8 cellular contexts compared by ENCODE assay signal in genomic region chr1:169601096-169601881, GRCh38. TPM values are rescaled to one million over a fixed set of nuclear protein-coding genes. Genes with fewer than 3 reads are reported as not detected.
DNase-seq lines count a peak whose midpoint lies in the region; ATAC-seq, FAIRE-seq and TF ChIP-seq lines count a peak whose summit lies in the region.

No MANE protein-coding gene starts in this region.

- peak; percentile 56 for DNase-seq in D341Med (ENCODE audit: low spot score)
- DNase-seq in GM23338 (ENCODE audit: low spot score): peak; percentile 58
- peak; percentile 10 for DNase-seq in RPMI7951 (ENCODE audit: low read depth)
- DNase-seq in erythroblast (lab: John Stamatoyannopoulos, UW): peak; percentile 4 to 13
- DNase-seq in non-pigmented ciliary epithelial cell (ENCODE audit: low read depth): peak; percentile 13
- no peak for DNase-seq in NCI-H345 treated with DMSO at 0.1 percent for 48 hours (lab: John Stamatoyannopoulos, UW; ENCODE audit: unreplicated experiment)
- DNase-seq in urothelium cell line (ENCODE audit: low spot score): no peak

- TF ChIP-seq POLR2A in erythroblast (IDR thresholded peaks at IDR 0.05; ENCODE audit: low read length): no peak

- H4K20me1 ChIP-seq in GM23338 (replicated peaks; ENCODE audit: insufficient read depth): no peaks in the 10 kb centered on the region

- H3K4me1 Mint-ChIP-seq in GM23338: no peaks in the 10 kb centered on the region

- H3K36me3 ChIP-seq in GM23338 (ENCODE audit: insufficient read depth): no peaks in the 10 kb centered on the region

- ATAC-seq in GM23338 (peak; percentile 49), HG02870 (IDR thresholded peaks at IDR 0.05; ENCODE audit: unreplicated experiment) (no peak)

- no peak for FAIRE-seq in urothelium cell line (lab: Jason Lieb, UNC)

- no peaks in the 10 kb centered on the region for H3K27me3 Mint-ChIP-seq in GM23338 (ENCODE audit: insufficient read depth, low read depth, poor library complexity)

- H2AFZ ChIP-seq in GM23338: no peak overlapping the region

- no peak overlapping the region for H3K4me2 ChIP-seq in GM23338

- no peaks in the 10 kb centered on the region for H3K79me2 ChIP-seq in GM23338 (replicated peaks; ENCODE audit: insufficient read depth)

- H3F3A ChIP-seq in GM23338 (replicated peaks; ENCODE audit: low read depth): no peaks in the 10 kb centered on the region

- no peak overlapping the region for H3K27ac ChIP-seq in GM23338 (ENCODE audit: low read depth)

- no peaks in the 10 kb centered on the region for H3K4me1 ChIP-seq in GM23338 (ENCODE audit: insufficient read depth)

- no peak overlapping the region for H3K27ac Mint-ChIP-seq in GM23338

- H3K4me3 ChIP-seq in GM23338: no peak overlapping the region

- no peaks in the 10 kb centered on the region for H3K9me3 Mint-ChIP-seq in GM23338

- no peak overlapping the region for H3K4me3 Mint-ChIP-seq in GM23338

- no peaks in the 10 kb centered on the region for H3K36me3 Mint-ChIP-seq in GM23338 (ENCODE audit: low read depth)

- no peaks in the 10 kb centered on the region for H3K9me2 ChIP-seq in GM23338 (ENCODE audit: insufficient read depth)

- peak; percentile 62 to 63 for TF ChIP-seq CTCF in GM23338 (conservative IDR thresholded peaks at IDR 0.05; ENCODE audit: low read depth in 2 of 2)

- no peaks in the 10 kb centered on the region for H3K27me3 ChIP-seq in GM23338 (ENCODE audit: insufficient read depth)

TF ChIP-seq in GM23338, 12 proteins besides CTCF, POLR2A, EP300 and RAD21:
- TF ChIP-seq ZNF114 (CRISPR knock-in tag; IDR thresholded peaks at IDR 0.05) (no peak), EZH2 (IDR thresholded peaks at IDR 0.05; ENCODE audit: low read depth, unreplicated experiment) (no peak), ZNF331 (CRISPR knock-in tag; IDR thresholded peaks at IDR 0.05; ENCODE audit: low read depth) (no peak), EZH2phosphoT487 (IDR thresholded peaks at IDR 0.05; ENCODE audit: unreplicated experiment) (no peak), STAT1 (IDR thresholded peaks at IDR 0.05; ENCODE audit: unreplicated experiment) (no peak), ZNF462 (CRISPR knock-in tag; IDR thresholded peaks at IDR 0.05) (no peak), CREB1 (CRISPR knock-in tag; IDR thresholded peaks at IDR 0.05; ENCODE audit: low read depth) (no peak), POLR2AphosphoS5 (IDR thresholded peaks at IDR 0.05; ENCODE audit: low read depth) (no peak), ETS1 (IDR thresholded peaks at IDR 0.05) (no peak), NANOG (IDR thresholded peaks at IDR 0.05; ENCODE audit: borderline replicate concordance) (no peak), JUNB (IDR thresholded peaks at IDR 0.05; ENCODE audit: unreplicated experiment) (no peak), REST (IDR thresholded peaks at IDR 0.05; ENCODE audit: unreplicated experiment) (no peak)

RNA-seq across cellular contexts. Expression of gene F5, which starts 15.0 kb away (rescaled TPM):
- not detected in 2 replicates for total RNA-seq in GM23338 (2014; rRNA removed; shearing (Covaris generic))
- polyA plus RNA-seq in GM23338 (2016; fragmentation: Nextera tagmentation; extraction: Ambion mirVana): 0.10 and 0.16 TPM in 2 replicates
- not detected in 2 replicates for total RNA-seq in RPMI7951 (2014; rRNA removed; shearing (Covaris generic))

RNA-seq across cellular contexts. Expression of gene SELP, which starts 28.6 kb away (rescaled TPM):
- total RNA-seq in GM23338 (2014; rRNA removed; shearing (Covaris generic)): not detected in 2 replicates
- not detected in 2 replicates for polyA plus RNA-seq in GM23338 (2016; fragmentation: Nextera tagmentation; extraction: Ambion mirVana)
- total RNA-seq in RPMI7951 (2014; rRNA removed; shearing (Covaris generic)): not detected in 2 replicates

Comparison
In these comparisons a context has a peak if more than half of its experiments do, and no peak if none do; other contexts are left out.
1. DNase-seq: peak in D341Med (single experiment), GM23338 (single experiment), RPMI7951 (single experiment), erythroblast (2 of 2) and non-pigmented ciliary epithelial cell (single experiment); none in NCI-H345 treated with DMSO at 0.1 percent for 48 hours (single experiment) and urothelium cell line (single experiment).